ENCODE assay signal across 24 cellular contexts in genomic region chr4:145390566-145390965, GRCh38.
"Had no signal": no experiment of that assay in that cellular context is flagged by ENCODE, and none has a peak within 500 bp of the region (broad histone marks: within the 10 kb centered on the region; RNA-seq: fewer than 3 reads in every experiment).

No MANE protein-coding gene starts in this region.

- H3K9me3 ChIP-seq: breast epithelium had no signal

- DNase-seq: activated B cell treated with CpG ODN at 0.5 μM for 24 hours; activated CD4-positive, alpha-beta T cell treated with anti-CD3 and anti-CD28 coated beads for 1 hour; activated CD4-positive, alpha-beta T cell treated with anti-CD3 and anti-CD28 coated beads, Interleukin-2, amount 10 ng/mL, durations not matched to agents 24 days and 14 days; activated CD4-positive, alpha-beta T cell treated with anti-CD3 and anti-CD28 coated beads, Interleukin-2, amount 50 U/mL, for 48 hours; activated CD8-positive, alpha-beta memory T cell treated with anti-CD3 and anti-CD28 coated beads, Interleukin-2, amount 10 ng/mL, durations not matched to agents 7 days and 5 days; activated effector memory CD4-positive, alpha-beta T cell treated with Interleukin-2 at 50 U/mL for 16 hours; activated naive CD4-positive, alpha-beta T cell; activated T-cell treated with anti-CD3 and anti-CD28 coated beads, Interleukin-2, amount 50 U/mL, for 24 hours; aorta; caudate nucleus; IMR-90; Kasumi-1; KBM-7; NCI-H1048; NCI-H1694; NCI-H2029 treated with DMSO at 0.1 percent for 48 hours; NCI-H446; NCI-H524; NCI-H774; PC-3; SHP77; T-helper 17 cell; T-helper 9 cell had no signal

- H3K36me3 ChIP-seq: breast epithelium had no signal

- H3K4me3 ChIP-seq: breast epithelium had no signal

- H3K27ac ChIP-seq: breast epithelium had no signal

- H3K4me1 ChIP-seq: breast epithelium had no signal

- H3K27me3 ChIP-seq: breast epithelium had no signal
